In the genomic region with DNA sequence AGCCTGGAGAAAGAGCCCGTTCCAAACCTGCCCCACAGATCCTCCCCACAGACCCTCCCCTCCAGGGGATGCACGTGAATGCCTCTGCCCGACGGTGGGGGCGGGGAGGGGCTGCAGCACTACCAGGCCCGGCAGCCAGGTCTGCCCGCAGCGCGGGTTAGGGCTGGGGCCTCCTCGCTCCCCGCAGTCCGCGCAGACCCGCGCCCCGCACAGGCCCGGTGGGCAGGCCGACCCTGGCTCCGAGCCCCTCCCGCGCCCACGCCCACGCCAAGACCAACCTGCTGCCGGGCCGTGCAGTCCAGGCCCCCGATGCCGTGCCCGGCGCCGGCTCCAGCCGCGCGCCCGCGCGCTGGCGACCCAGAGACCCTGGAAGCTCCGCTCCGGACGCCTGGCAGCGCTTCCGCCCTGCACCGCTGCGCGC, we compare ENCODE assay signal across 1 cellular context.
TF ChIP-seq lines count a peak whose summit lies in the region.

Gene RPUSD1 (minus strand): TSS at position 404 of the 421 bp plus-strand sequence. CDS start 644 bp downstream, outside the sequence.

TF ChIP-seq in GM12878, 131 proteins besides CTCF, POLR2A, EP300 and RAD21 (continued from another document and continues in another):
- TF ChIP-seq SMAD1 (IDR thresholded peaks at IDR 0.05; ENCODE audit: low read depth, partially characterized antibody) (no peak), ZNF622 (IDR thresholded peaks at IDR 0.05) (no peak), TAF1 (IDR thresholded peaks at IDR 0.05; ENCODE audit: borderline replicate concordance, low read depth, low read length) (peak; percentile 17; the same call in 1 of the 2 replicates), CREB1 (IDR thresholded peaks at IDR 0.05; ENCODE audit: low read depth) (no peak), TBL1XR1 (IDR thresholded peaks at IDR 0.05; ENCODE audit: low read depth, low read length) (no peak), CEBPB (IDR thresholded peaks at IDR 0.05; ENCODE audit: borderline replicate concordance in 1 of 2, low read depth in 2 of 2, low read length in 2 of 2) (no peak), BCL11A (IDR thresholded peaks at IDR 0.05; ENCODE audit: low read depth, low read length) (no peak), TCF12 (IDR thresholded peaks at IDR 0.05; ENCODE audit: low read depth, low read length) (no peak), MYB (IDR thresholded peaks at IDR 0.05; ENCODE audit: borderline replicate concordance, low read depth, low read length) (no peak), PRDM15 (CRISPR knock-in tag; IDR thresholded peaks at IDR 0.05) (no peak), ATF2 (IDR thresholded peaks at IDR 0.05; ENCODE audit: low read length) (no peak), NBN (IDR thresholded peaks at IDR 0.05) (no peak), LARP7 (IDR thresholded peaks at IDR 0.05) (peak; percentile 58; the same call in 1 of the 2 replicates), CBX5 (IDR thresholded peaks at IDR 0.05; ENCODE audit: low read depth) (no peak), USF2 (IDR thresholded peaks at IDR 0.05; ENCODE audit: borderline replicate concordance, low read depth, low read length) (no peak), DPF2 (IDR thresholded peaks at IDR 0.05) (0 out of 2 replicates have a peak, but pooled peaks have one; percentile 46), BACH1 (IDR thresholded peaks at IDR 0.05; ENCODE audit: borderline replicate concordance) (peak; percentile 34), SMARCA5 (IDR thresholded peaks at IDR 0.05) (peak; percentile 28; the same call in 1 of the 2 replicates), POLR2AphosphoS2 (IDR thresholded peaks at IDR 0.05; ENCODE audit: low read depth, low read length) (no peak), HDAC6 (IDR thresholded peaks at IDR 0.05; ENCODE audit: unreplicated experiment) (no peak), NKRF (conservative IDR thresholded peaks at IDR 0.05) (peak; percentile 26; the same call in 1 of the 2 replicates), SP1 (IDR thresholded peaks at IDR 0.05; ENCODE audit: low read depth, low read length) (no peak), MEF2A (IDR thresholded peaks at IDR 0.05; ENCODE audit: insufficient read depth, low read depth, low read length) (no peak), RAD51 (IDR thresholded peaks at IDR 0.05) (no peak), YBX1 (IDR thresholded peaks at IDR 0.05) (no peak), FOXM1 (IDR thresholded peaks at IDR 0.05; ENCODE audit: low read depth, low read length) (no peak), NRF1 (conservative IDR thresholded peaks at IDR 0.05; ENCODE audit: low read depth, low read length) (0 out of 2 replicates have a peak, but pooled peaks have one; percentile 9), RCOR1 (conservative IDR thresholded peaks at IDR 0.05; ENCODE audit: low read depth, low read length) (no peak), JUND (IDR thresholded peaks at IDR 0.05; ENCODE audit: low read depth, low read length) (no peak), POLR2AphosphoS5 (IDR thresholded peaks at IDR 0.05; ENCODE audit: low read length) (peak; percentile 45; the same call in 1 of the 2 replicates), EGR1 (IDR thresholded peaks at IDR 0.05; ENCODE audit: borderline replicate concordance in 1 of 2, low read depth in 2 of 2, low read length in 2 of 2) (no peak), KAT2A (conservative IDR thresholded peaks at IDR 0.05; ENCODE audit: control insufficient read depth, low read depth, low read length) (no peak), ZBED1 (IDR thresholded peaks at IDR 0.05; ENCODE audit: borderline replicate concordance) (no peak), GATAD2B (conservative IDR thresholded peaks at IDR 0.05; ENCODE audit: low read depth) (peak; percentile 32; the same call in 1 of the 2 replicates), SREBF1 (IDR thresholded peaks at IDR 0.05; ENCODE audit: low read length) (no peak), ATF7 (IDR thresholded peaks at IDR 0.05; ENCODE audit: low read depth) (no peak), RFX5 (IDR thresholded peaks at IDR 0.05; ENCODE audit: low read depth, low read length) (no peak)
- TF ChIP-seq, protein P1, sequence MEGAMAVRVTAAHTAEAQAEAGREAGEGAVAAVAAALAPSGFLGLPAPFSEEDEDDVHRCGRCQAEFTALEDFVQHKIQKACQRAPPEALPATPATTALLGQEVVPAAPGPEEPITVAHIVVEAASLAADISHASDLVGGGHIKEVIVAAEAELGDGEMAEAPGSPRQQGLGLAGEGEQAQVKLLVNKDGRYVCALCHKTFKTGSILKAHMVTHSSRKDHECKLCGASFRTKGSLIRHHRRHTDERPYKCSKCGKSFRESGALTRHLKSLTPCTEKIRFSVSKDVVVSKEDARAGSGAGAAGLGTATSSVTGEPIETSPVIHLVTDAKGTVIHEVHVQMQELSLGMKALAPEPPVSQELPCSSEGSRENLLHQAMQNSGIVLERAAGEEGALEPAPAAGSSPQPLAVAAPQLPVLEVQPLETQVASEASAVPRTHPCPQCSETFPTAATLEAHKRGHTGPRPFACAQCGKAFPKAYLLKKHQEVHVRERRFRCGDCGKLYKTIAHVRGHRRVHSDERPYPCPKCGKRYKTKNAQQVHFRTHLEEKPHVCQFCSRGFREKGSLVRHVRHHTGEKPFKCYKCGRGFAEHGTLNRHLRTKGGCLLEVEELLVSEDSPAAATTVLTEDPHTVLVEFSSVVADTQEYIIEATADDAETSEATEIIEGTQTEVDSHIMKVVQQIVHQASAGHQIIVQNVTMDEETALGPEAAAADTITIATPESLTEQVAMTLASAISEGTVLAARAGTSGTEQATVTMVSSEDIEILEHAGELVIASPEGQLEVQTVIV (IDR thresholded peaks at IDR 0.05; ENCODE audit: borderline replicate concordance, partially characterized antibody): no peak
- TF ChIP-seq, protein P2, sequence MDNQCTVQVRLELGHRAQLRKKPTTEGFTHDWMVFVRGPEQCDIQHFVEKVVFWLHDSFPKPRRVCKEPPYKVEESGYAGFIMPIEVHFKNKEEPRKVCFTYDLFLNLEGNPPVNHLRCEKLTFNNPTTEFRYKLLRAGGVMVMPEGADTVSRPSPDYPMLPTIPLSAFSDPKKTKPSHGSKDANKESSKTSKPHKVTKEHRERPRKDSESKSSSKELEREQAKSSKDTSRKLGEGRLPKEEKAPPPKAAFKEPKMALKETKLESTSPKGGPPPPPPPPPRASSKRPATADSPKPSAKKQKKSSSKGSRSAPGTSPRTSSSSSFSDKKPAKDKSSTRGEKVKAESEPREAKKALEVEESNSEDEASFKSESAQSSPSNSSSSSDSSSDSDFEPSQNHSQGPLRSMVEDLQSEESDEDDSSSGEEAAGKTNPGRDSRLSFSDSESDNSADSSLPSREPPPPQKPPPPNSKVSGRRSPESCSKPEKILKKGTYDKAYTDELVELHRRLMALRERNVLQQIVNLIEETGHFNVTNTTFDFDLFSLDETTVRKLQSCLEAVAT (IDR thresholded peaks at IDR 0.05): no peak
- TF ChIP-seq, protein P3, sequence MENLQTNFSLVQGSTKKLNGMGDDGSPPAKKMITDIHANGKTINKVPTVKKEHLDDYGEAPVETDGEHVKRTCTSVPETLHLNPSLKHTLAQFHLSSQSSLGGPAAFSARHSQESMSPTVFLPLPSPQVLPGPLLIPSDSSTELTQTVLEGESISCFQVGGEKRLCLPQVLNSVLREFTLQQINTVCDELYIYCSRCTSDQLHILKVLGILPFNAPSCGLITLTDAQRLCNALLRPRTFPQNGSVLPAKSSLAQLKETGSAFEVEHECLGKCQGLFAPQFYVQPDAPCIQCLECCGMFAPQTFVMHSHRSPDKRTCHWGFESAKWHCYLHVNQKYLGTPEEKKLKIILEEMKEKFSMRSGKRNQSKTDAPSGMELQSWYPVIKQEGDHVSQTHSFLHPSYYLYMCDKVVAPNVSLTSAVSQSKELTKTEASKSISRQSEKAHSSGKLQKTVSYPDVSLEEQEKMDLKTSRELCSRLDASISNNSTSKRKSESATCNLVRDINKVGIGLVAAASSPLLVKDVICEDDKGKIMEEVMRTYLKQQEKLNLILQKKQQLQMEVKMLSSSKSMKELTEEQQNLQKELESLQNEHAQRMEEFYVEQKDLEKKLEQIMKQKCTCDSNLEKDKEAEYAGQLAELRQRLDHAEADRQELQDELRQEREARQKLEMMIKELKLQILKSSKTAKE (IDR thresholded peaks at IDR 0.05; ENCODE audit: low read depth, poor library complexity, severe bottlenecking): no peak
- TF ChIP-seq, protein P4, sequence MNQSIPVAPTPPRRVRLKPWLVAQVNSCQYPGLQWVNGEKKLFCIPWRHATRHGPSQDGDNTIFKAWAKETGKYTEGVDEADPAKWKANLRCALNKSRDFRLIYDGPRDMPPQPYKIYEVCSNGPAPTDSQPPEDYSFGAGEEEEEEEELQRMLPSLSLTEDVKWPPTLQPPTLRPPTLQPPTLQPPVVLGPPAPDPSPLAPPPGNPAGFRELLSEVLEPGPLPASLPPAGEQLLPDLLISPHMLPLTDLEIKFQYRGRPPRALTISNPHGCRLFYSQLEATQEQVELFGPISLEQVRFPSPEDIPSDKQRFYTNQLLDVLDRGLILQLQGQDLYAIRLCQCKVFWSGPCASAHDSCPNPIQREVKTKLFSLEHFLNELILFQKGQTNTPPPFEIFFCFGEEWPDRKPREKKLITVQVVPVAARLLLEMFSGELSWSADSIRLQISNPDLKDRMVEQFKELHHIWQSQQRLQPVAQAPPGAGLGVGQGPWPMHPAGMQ (IDR thresholded peaks at IDR 0.05; ENCODE audit: borderline replicate concordance): no peak
- TF ChIP-seq, protein P5, sequence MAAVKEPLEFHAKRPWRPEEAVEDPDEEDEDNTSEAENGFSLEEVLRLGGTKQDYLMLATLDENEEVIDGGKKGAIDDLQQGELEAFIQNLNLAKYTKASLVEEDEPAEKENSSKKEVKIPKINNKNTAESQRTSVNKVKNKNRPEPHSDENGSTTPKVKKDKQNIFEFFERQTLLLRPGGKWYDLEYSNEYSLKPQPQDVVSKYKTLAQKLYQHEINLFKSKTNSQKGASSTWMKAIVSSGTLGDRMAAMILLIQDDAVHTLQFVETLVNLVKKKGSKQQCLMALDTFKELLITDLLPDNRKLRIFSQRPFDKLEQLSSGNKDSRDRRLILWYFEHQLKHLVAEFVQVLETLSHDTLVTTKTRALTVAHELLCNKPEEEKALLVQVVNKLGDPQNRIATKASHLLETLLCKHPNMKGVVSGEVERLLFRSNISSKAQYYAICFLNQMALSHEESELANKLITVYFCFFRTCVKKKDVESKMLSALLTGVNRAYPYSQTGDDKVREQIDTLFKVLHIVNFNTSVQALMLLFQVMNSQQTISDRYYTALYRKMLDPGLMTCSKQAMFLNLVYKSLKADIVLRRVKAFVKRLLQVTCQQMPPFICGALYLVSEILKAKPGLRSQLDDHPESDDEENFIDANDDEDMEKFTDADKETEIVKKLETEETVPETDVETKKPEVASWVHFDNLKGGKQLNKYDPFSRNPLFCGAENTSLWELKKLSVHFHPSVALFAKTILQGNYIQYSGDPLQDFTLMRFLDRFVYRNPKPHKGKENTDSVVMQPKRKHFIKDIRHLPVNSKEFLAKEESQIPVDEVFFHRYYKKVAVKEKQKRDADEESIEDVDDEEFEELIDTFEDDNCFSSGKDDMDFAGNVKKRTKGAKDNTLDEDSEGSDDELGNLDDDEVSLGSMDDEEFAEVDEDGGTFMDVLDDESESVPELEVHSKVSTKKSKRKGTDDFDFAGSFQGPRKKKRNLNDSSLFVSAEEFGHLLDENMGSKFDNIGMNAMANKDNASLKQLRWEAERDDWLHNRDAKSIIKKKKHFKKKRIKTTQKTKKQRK (IDR thresholded peaks at IDR 0.05; ENCODE audit: low read depth, low read length): no peak
